ENCODE assay signal across 1 cellular context in the genomic region with DNA sequence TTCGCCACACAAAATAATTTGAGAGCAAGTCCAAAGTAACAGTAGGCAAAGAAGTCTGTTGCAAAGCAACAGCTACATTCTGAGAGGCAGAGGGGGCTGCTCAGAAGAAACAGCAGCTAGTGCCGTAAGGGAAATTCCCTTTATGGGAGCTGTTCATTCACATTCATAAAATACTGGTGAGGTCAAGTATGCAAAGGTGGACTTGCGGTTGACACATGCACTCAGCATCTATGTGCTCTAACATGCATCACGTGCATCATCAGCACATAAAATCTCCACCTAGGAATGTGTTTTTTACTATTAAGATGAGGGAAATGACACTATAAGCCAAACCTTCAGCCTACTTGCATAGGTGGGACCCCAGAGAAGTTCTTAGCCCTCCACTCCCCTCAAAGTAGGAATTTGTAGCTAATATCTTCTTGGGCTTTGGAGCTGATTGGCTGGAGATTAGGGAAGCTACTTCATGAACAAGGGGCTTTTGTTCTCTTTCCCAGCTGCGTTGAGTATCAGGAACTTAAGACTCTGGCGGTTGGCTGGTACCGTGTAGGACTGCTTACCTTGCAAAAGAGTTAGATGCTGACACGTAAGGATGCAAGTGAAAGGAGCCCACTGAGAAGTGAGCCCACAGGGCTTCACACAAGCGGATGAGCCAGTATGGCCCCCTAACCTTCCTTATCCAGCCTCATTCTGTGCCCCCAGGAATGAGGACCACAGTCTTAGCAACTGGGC.
TF ChIP-seq lines count a peak whose summit lies in the region.

No MANE protein-coding gene starts in this region.

TF ChIP-seq in HepG2, 621 proteins besides CTCF, POLR2A, EP300 and RAD21:
- TF ChIP-seq, protein P1, sequence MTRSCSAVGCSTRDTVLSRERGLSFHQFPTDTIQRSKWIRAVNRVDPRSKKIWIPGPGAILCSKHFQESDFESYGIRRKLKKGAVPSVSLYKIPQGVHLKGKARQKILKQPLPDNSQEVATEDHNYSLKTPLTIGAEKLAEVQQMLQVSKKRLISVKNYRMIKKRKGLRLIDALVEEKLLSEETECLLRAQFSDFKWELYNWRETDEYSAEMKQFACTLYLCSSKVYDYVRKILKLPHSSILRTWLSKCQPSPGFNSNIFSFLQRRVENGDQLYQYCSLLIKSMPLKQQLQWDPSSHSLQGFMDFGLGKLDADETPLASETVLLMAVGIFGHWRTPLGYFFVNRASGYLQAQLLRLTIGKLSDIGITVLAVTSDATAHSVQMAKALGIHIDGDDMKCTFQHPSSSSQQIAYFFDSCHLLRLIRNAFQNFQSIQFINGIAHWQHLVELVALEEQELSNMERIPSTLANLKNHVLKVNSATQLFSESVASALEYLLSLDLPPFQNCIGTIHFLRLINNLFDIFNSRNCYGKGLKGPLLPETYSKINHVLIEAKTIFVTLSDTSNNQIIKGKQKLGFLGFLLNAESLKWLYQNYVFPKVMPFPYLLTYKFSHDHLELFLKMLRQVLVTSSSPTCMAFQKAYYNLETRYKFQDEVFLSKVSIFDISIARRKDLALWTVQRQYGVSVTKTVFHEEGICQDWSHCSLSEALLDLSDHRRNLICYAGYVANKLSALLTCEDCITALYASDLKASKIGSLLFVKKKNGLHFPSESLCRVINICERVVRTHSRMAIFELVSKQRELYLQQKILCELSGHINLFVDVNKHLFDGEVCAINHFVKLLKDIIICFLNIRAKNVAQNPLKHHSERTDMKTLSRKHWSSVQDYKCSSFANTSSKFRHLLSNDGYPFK (CRISPR knock-in tag; IDR thresholded peaks at IDR 0.05; ENCODE audit: borderline replicate concordance), result no peak
- TF ChIP-seq MAFF (IDR thresholded peaks at IDR 0.05; ENCODE audit: low read depth, low read length) (peak; percentile 85), HNRNPH1 (optimal IDR thresholded peaks at IDR 0.05; ENCODE audit: low read depth, low read length) (no peak), TCF7 (IDR thresholded peaks at IDR 0.05; ENCODE audit: low read depth) (no peak), BHLHE40 (IDR thresholded peaks at IDR 0.05; ENCODE audit: low read length) (peak; percentile 63), MAFK (conservative IDR thresholded peaks at IDR 0.05 in 1 of 2, IDR thresholded peaks at IDR 0.05 in 1 of 2; ENCODE audit: low read length in 2 of 2) (peak; percentile 82 to 89), ZNF33B (CRISPR knock-in tag; IDR thresholded peaks at IDR 0.05) (no peak), ZNF510 (CRISPR knock-in tag; IDR thresholded peaks at IDR 0.05; ENCODE audit: low read depth) (no peak), ZNF501 (CRISPR knock-in tag; IDR thresholded peaks at IDR 0.05) (no peak)
- TF ChIP-seq, protein P2, sequence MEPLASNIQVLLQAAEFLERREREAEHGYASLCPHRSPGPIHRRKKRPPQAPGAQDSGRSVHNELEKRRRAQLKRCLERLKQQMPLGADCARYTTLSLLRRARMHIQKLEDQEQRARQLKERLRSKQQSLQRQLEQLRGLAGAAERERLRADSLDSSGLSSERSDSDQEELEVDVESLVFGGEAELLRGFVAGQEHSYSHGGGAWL (CRISPR knock-in tag; IDR thresholded peaks at IDR 0.05), result no peak
- TF ChIP-seq, protein P3, sequence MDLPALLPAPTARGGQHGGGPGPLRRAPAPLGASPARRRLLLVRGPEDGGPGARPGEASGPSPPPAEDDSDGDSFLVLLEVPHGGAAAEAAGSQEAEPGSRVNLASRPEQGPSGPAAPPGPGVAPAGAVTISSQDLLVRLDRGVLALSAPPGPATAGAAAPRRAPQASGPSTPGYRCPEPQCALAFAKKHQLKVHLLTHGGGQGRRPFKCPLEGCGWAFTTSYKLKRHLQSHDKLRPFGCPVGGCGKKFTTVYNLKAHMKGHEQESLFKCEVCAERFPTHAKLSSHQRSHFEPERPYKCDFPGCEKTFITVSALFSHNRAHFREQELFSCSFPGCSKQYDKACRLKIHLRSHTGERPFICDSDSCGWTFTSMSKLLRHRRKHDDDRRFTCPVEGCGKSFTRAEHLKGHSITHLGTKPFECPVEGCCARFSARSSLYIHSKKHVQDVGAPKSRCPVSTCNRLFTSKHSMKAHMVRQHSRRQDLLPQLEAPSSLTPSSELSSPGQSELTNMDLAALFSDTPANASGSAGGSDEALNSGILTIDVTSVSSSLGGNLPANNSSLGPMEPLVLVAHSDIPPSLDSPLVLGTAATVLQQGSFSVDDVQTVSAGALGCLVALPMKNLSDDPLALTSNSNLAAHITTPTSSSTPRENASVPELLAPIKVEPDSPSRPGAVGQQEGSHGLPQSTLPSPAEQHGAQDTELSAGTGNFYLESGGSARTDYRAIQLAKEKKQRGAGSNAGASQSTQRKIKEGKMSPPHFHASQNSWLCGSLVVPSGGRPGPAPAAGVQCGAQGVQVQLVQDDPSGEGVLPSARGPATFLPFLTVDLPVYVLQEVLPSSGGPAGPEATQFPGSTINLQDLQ (CRISPR knock-in tag; IDR thresholded peaks at IDR 0.05), result no peak
- TF ChIP-seq, protein P4, sequence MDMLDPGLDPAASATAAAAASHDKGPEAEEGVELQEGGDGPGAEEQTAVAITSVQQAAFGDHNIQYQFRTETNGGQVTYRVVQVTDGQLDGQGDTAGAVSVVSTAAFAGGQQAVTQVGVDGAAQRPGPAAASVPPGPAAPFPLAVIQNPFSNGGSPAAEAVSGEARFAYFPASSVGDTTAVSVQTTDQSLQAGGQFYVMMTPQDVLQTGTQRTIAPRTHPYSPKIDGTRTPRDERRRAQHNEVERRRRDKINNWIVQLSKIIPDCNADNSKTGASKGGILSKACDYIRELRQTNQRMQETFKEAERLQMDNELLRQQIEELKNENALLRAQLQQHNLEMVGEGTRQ (IDR thresholded peaks at IDR 0.05; ENCODE audit: low read depth, low read length), result 0 out of 2 replicates have a peak, but pooled peaks have one; percentile 6
- TF ChIP-seq, protein P4 (CRISPR knock-in tag; IDR thresholded peaks at IDR 0.05; ENCODE audit: borderline replicate concordance), result no peak
- TF ChIP-seq, protein P5, sequence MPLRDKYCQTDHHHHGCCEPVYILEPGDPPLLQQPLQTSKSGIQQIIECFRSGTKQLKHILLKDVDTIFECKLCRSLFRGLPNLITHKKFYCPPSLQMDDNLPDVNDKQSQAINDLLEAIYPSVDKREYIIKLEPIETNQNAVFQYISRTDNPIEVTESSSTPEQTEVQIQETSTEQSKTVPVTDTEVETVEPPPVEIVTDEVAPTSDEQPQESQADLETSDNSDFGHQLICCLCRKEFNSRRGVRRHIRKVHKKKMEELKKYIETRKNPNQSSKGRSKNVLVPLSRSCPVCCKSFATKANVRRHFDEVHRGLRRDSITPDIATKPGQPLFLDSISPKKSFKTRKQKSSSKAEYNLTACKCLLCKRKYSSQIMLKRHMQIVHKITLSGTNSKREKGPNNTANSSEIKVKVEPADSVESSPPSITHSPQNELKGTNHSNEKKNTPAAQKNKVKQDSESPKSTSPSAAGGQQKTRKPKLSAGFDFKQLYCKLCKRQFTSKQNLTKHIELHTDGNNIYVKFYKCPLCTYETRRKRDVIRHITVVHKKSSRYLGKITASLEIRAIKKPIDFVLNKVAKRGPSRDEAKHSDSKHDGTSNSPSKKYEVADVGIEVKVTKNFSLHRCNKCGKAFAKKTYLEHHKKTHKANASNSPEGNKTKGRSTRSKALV (CRISPR knock-in tag; IDR thresholded peaks at IDR 0.05), result no peak
- TF ChIP-seq, protein P6, sequence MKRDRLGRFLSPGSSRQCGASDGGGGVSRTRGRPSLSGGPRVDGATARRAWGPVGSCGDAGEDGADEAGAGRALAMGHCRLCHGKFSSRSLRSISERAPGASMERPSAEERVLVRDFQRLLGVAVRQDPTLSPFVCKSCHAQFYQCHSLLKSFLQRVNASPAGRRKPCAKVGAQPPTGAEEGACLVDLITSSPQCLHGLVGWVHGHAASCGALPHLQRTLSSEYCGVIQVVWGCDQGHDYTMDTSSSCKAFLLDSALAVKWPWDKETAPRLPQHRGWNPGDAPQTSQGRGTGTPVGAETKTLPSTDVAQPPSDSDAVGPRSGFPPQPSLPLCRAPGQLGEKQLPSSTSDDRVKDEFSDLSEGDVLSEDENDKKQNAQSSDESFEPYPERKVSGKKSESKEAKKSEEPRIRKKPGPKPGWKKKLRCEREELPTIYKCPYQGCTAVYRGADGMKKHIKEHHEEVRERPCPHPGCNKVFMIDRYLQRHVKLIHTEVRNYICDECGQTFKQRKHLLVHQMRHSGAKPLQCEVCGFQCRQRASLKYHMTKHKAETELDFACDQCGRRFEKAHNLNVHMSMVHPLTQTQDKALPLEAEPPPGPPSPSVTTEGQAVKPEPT (CRISPR knock-in tag; IDR thresholded peaks at IDR 0.05; ENCODE audit: low read depth), result no peak
